Comparison of ENCODE assay signal across 8 cellular contexts in the genomic region with DNA sequence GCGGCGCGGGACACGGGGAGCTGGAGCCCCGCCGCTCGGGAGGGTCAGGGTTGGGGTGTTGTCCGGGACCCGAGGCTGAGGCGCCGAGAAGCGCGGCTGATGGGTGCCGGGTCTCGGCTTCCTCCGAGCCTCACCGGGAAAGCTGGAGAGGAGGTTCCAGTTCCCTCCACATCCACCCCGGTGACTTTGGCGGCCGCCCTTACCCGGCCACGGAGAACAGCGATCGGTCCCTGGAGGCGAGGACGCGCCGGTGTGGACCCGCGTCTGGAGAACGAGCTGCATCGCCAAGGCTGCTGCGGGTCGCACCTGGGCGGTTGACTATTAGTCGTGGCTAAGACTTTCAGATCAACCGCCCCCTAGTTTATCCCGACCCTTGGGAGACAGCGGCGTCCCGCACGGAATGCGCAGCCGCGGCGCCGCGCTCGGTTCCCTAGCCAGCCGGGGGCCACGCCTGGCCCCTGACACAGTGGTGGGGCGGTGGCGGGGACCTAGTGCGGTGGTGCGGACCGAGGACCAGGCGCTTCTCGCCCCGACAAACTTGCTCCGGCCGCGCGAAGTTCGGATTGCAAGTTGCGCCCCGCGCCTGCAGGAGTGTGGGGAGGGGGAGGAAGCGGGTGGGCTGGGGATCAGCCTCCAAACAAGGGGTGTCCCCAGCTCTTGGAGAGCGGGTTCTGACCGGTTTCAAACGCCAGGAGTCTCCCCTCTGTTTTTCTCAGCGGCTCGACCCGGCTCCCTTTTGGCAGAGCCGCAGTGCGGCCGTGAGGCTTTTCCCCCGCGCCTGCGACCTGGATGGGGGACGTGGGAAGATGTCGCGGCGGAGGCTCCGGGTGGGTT. TPM values are rescaled to one million over a fixed set of nuclear protein-coding genes. Genes with fewer than 3 reads are reported as not detected.
DNase-seq lines count a peak whose midpoint lies in the region; ATAC-seq and TF ChIP-seq lines count a peak whose summit lies in the region.

No MANE protein-coding gene starts in this region.

- peaks cover 71% of the 10 kb centered on the region for H3K27me3 Mint-ChIP-seq in activated T-cell treated with anti-CD3 and anti-CD28 coated beads, Interleukin-2, amount 50 U/mL, for 24 hours

- peak; percentile 9 for DNase-seq in GM04504 (ENCODE audit: low read depth)
- DNase-seq in HPDE6-E6E7 (ENCODE audit: extremely low spot score): peak; percentile 34
- DNase-seq in activated T-cell treated with anti-CD3 and anti-CD28 coated beads, Interleukin-2, amount 50 U/mL, for 24 hours: peak; percentile 53
- DNase-seq in foreskin keratinocyte: peak; percentile 19 to 51
- no peak for DNase-seq in GDM1 (lab: John Stamatoyannopoulos, UW)

- ATAC-seq in foreskin keratinocyte: peak; percentile 45
- ATAC-seq in GM21737 (IDR thresholded peaks at IDR 0.05; ENCODE audit: unreplicated experiment): no peak
- ATAC-seq in GM18858 (IDR thresholded peaks at IDR 0.05; ENCODE audit: unreplicated experiment): no peak

- no peaks in the 10 kb centered on the region for H3K36me3 ChIP-seq in neuron (ENCODE audit: insufficient read depth, low read length)

- H3K36me3 Mint-ChIP-seq in activated T-cell treated with anti-CD3 and anti-CD28 coated beads, Interleukin-2, amount 50 U/mL, for 24 hours (ENCODE audit: low read depth): no peaks in the 10 kb centered on the region

- no peak for TF ChIP-seq CTCF in foreskin keratinocyte (conservative IDR thresholded peaks at IDR 0.05)

- H2AFZ ChIP-seq in neuron (ENCODE audit: low read depth, low read length): peak overlapping the region; percentile 93

- H3K9me3 ChIP-seq in neuron (ENCODE audit: low read length): no peaks in the 10 kb centered on the region

- peak overlapping the region; percentile 62 for H3K4me3 ChIP-seq in neuron (ENCODE audit: low read length)

- H3K4me3 Mint-ChIP-seq in activated T-cell treated with anti-CD3 and anti-CD28 coated beads, Interleukin-2, amount 50 U/mL, for 24 hours: peak overlapping the region; percentile 59

- H3K27me3 ChIP-seq in foreskin keratinocyte: peaks cover 22% of the 10 kb centered on the region
- H3K27me3 ChIP-seq in neuron (ENCODE audit: insufficient read depth, low read length): peaks cover 56% of the 10 kb centered on the region

- H3K27ac Mint-ChIP-seq in activated T-cell treated with anti-CD3 and anti-CD28 coated beads, Interleukin-2, amount 50 U/mL, for 24 hours: no peak overlapping the region

- H3K4me1 Mint-ChIP-seq in activated T-cell treated with anti-CD3 and anti-CD28 coated beads, Interleukin-2, amount 50 U/mL, for 24 hours (ENCODE audit: low read depth): peaks cover 18% of the 10 kb centered on the region

- no peaks in the 10 kb centered on the region for H3K9me3 Mint-ChIP-seq in activated T-cell treated with anti-CD3 and anti-CD28 coated beads, Interleukin-2, amount 50 U/mL, for 24 hours

- H3K4me1 ChIP-seq in foreskin keratinocyte: peaks cover 3% of the 10 kb centered on the region
- peaks cover 23% of the 10 kb centered on the region for H3K4me1 ChIP-seq in neuron (ENCODE audit: insufficient read depth, low read length)

- H3K27ac ChIP-seq in foreskin keratinocyte: peak overlapping the region; percentile 15

RNA-seq across cellular contexts. Expression of a gene that starts 0.5 kb away (rescaled TPM):
- total RNA-seq in foreskin keratinocyte: 2.3 and 4.4 TPM in 2 replicates
- 0.68 and 1.8 TPM in 2 replicates for polyA plus RNA-seq in foreskin keratinocyte
